In the genomic region with DNA sequence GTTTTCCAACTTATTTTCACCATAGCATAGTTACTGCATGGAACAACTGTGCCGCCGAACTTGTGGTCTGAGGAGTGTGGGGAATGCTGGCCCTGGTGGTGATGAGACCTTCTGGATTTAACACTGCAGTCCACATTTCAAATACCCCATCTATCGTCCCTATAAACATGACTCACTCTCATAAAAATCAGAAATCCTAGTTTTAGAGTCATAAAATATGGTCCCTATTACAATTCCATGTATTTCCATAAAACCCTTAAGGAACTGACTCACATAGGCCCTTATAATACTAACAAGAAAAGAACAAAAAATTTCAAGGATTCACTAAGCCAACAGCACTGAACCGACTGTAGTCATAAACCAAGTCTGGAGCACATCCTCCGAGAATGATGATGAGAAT, we compare ENCODE assay signal across 16 cellular contexts.
DNase-seq lines count a peak whose midpoint lies in the region; ATAC-seq and TF ChIP-seq lines count a peak whose summit lies in the region.
"Had no signal": no experiment of that assay in that cellular context is flagged by ENCODE, and none has a peak within 500 bp of the region (broad histone marks: within the 10 kb centered on the region; RNA-seq: fewer than 3 reads in every experiment).

No MANE protein-coding gene starts in this region.

- H3K4me1 ChIP-seq in lower lobe of right lung, result peaks cover 38% of the 10 kb centered on the region

- H3K4me1 Mint-ChIP-seq in immature natural killer cell (peaks cover 77 to 85% of the 10 kb centered on the region in 2 donors), type B pancreatic cell (ENCODE audit: unreplicated experiment) (peaks cover 32% of the 10 kb centered on the region)

- peak overlapping the region in 5 of 6 donors; percentile 19 to 90 (median 46) for H3K27ac Mint-ChIP-seq in immature natural killer cell
- peak overlapping the region; percentile 2 for H3K27ac Mint-ChIP-seq in type B pancreatic cell

- no peak overlapping the region for H3K27ac ChIP-seq in lower lobe of right lung
- H3K27ac ChIP-seq: C4-2B, pancreas, sigmoid colon, thyroid gland had no signal

- no peak overlapping the region for H3K4me3 ChIP-seq in MG63
- no peak overlapping the region for H3K4me3 ChIP-seq in lower lobe of right lung
- H3K4me3 ChIP-seq: pancreas, sigmoid colon, thyroid gland had no signal

- H3K9me3 ChIP-seq in MG63 (no peaks in the 10 kb centered on the region), lower lobe of right lung (no peaks in the 10 kb centered on the region)
- H3K9me3 ChIP-seq: pancreas, sigmoid colon, thyroid gland had no signal

- H3K9me3 Mint-ChIP-seq in immature natural killer cell (no peaks in the 10 kb centered on the region), type B pancreatic cell (peaks cover 5% of the 10 kb centered on the region)

- peak; percentile 87 for DNase-seq in EL
- DNase-seq in MG63, result peak; percentile 20
- no peak for DNase-seq in immature natural killer cell
- DNase-seq in type B pancreatic cell (ENCODE audit: extremely low spot score, unreplicated experiment), result no peak
- DNase-seq in lower lobe of right lung, result no peak
- no peak for DNase-seq in mucosa of gallbladder (ENCODE audit: low spot score)
- DNase-seq: activated CD8-positive, alpha-beta T cell treated with anti-CD3 and anti-CD28 coated beads for 36 hours; NCI-H1930; NCI-H446 treated with DMSO at 0.1 percent for 48 hours; pancreas; sigmoid colon; stimulated activated CD4-positive, alpha-beta T cell treated with anti-CD3 and anti-CD28 coated beads, Interleukin-4, amount 100 ng/mL, for 4 hours; T-helper 1 cell; thyroid gland had no signal

- H3K27me3 Mint-ChIP-seq in immature natural killer cell (ENCODE audit: low read depth in 3 of 3) (peaks cover 0 to 6% (median 0%) of the 10 kb centered on the region in 3 donors), type B pancreatic cell (no peaks in the 10 kb centered on the region)
- H3K27me3 Mint-ChIP-seq: activated CD8-positive, alpha-beta T cell treated with anti-CD3 and anti-CD28 coated beads for 36 hours had no signal

- H3K4me3 Mint-ChIP-seq in immature natural killer cell (no peak overlapping the region), type B pancreatic cell (no peak overlapping the region)
- H3K4me3 Mint-ChIP-seq: activated CD8-positive, alpha-beta T cell treated with anti-CD3 and anti-CD28 coated beads for 36 hours had no signal

- no peak for TF ChIP-seq CTCF in type B pancreatic cell (conservative IDR thresholded peaks at IDR 0.05)
- no peak for TF ChIP-seq CTCF in lower lobe of right lung (IDR thresholded peaks at IDR 0.05)

- ATAC-seq in lower lobe of right lung (no peak), HG03025 (IDR thresholded peaks at IDR 0.05; ENCODE audit: low FRiP score, unreplicated experiment) (no peak)
- ATAC-seq: activated CD8-positive, alpha-beta T cell treated with anti-CD3 and anti-CD28 coated beads for 36 hours; pancreas had no signal

- H3K36me3 Mint-ChIP-seq in immature natural killer cell (peaks cover 0 to 3% (median 0%) of the 10 kb centered on the region in 3 donors), type B pancreatic cell (peaks cover 21% of the 10 kb centered on the region)

- no peaks in the 10 kb centered on the region for H3K36me3 ChIP-seq in MG63
- no peaks in the 10 kb centered on the region for H3K36me3 ChIP-seq in lower lobe of right lung
- H3K36me3 ChIP-seq: pancreas, sigmoid colon, thyroid gland had no signal

- intact Hi-C loops in lower lobe of right lung (cut with DNase I), result no loop called here

- H3K27me3 ChIP-seq in MG63 (no peaks in the 10 kb centered on the region), lower lobe of right lung (ENCODE audit: low read depth) (no peaks in the 10 kb centered on the region)
- H3K27me3 ChIP-seq: pancreas, sigmoid colon, thyroid gland had no signal

Comparison
In these comparisons a context has a peak if more than half of its experiments do, and no peak if none do; other contexts are left out.
1. DNase-seq: peak in EL (single experiment) and MG63 (single experiment); none in immature natural killer cell (0 of 3), type B pancreatic cell (single experiment), lower lobe of right lung (single experiment) and mucosa of gallbladder (single experiment).